23 cellular contexts compared by ENCODE assay signal in the genomic region with DNA sequence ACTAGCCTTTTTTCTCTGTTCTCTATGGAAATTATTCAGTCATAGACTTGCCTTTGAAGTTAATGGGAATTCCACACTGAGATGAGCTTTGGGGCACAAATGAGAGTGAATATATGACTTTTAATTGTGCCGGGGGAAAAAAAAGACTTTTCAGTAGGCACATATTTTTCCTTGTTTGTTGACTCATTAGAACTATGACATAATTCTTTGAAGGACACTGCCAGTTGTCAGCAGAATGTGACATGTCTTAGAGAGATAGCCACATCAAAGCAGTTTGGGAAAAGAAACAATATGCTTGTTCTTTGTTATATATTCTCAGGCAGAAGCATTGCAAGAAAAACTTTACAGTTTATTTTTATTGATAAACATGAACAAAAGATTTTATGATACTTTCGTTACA.
"Had no signal": no experiment of that assay in that cellular context is flagged by ENCODE, and none has a peak within 500 bp of the region (broad histone marks: within the 10 kb centered on the region; RNA-seq: fewer than 3 reads in every experiment).

No MANE protein-coding gene starts in this region.

- H3K4me3 ChIP-seq: coronary artery, esophagus muscularis mucosa, gastroesophageal sphincter, sigmoid colon, spleen, testis, uterus had no signal

- H3K36me3 ChIP-seq: esophagus muscularis mucosa, gastroesophageal sphincter, sigmoid colon, uterus had no signal

- H3K9me3 ChIP-seq: esophagus muscularis mucosa, gastroesophageal sphincter, sigmoid colon, spleen, testis, uterus had no signal

- ATAC-seq: gastroesophageal sphincter had no signal

- H3K4me3 Mint-ChIP-seq: activated CD4-positive, alpha-beta memory T cell treated with anti-CD3 and anti-CD28 coated beads for 36 hours; activated naive CD4-positive, alpha-beta T cell treated with anti-CD3 and anti-CD28 coated beads for 36 hours; activated naive CD8-positive, alpha-beta T cell treated with anti-CD3 and anti-CD28 coated beads, Interleukin-2, amount 10 ng/mL, durations not matched to agents 7 days and 5 days; neural crest cell had no signal

- H3K27ac Mint-ChIP-seq: activated CD4-positive, alpha-beta memory T cell treated with anti-CD3 and anti-CD28 coated beads for 36 hours; activated naive CD4-positive, alpha-beta T cell treated with anti-CD3 and anti-CD28 coated beads for 36 hours; activated naive CD8-positive, alpha-beta T cell treated with anti-CD3 and anti-CD28 coated beads, Interleukin-2, amount 10 ng/mL, durations not matched to agents 7 days and 5 days had no signal

- H3K36me3 Mint-ChIP-seq: activated CD4-positive, alpha-beta memory T cell treated with anti-CD3 and anti-CD28 coated beads for 36 hours; activated naive CD8-positive, alpha-beta T cell treated with anti-CD3 and anti-CD28 coated beads, Interleukin-2, amount 10 ng/mL, durations not matched to agents 7 days and 5 days had no signal

- H3K9me3 Mint-ChIP-seq: activated CD4-positive, alpha-beta memory T cell treated with anti-CD3 and anti-CD28 coated beads for 36 hours; activated naive CD4-positive, alpha-beta T cell treated with anti-CD3 and anti-CD28 coated beads for 36 hours; activated naive CD8-positive, alpha-beta T cell treated with anti-CD3 and anti-CD28 coated beads, Interleukin-2, amount 10 ng/mL, durations not matched to agents 7 days and 5 days; neural crest cell had no signal

- H3K27ac ChIP-seq: coronary artery, esophagus muscularis mucosa, gastroesophageal sphincter, sigmoid colon, spleen, testis, uterus had no signal

- DNase-seq: activated CD4-positive, alpha-beta memory T cell treated with anti-CD3 and anti-CD28 coated beads for 36 hours; activated CD4-positive, alpha-beta T cell treated with anti-CD3 and anti-CD28 coated beads for 48 hours; activated CD4-positive, CD25-positive, alpha-beta regulatory T cell; activated effector memory CD4-positive, alpha-beta T cell treated with Interleukin-2 at 50 U/mL for 16 hours; activated naive CD4-positive, alpha-beta T cell treated with anti-CD3 and anti-CD28 coated beads for 36 hours; activated naive CD8-positive, alpha-beta T cell treated with anti-CD3 and anti-CD28 coated beads, Interleukin-2, amount 10 ng/mL, durations not matched to agents 7 days and 5 days; activated T-cell treated with anti-CD3 and anti-CD28 coated beads, Interleukin-2, amount 50 U/mL, for 48 hours; amniotic stem cell; cerebellar nuclear complex; head of caudate nucleus; occipital lobe; posterior cingulate gyrus; sigmoid colon; spleen; stimulated activated CD4-positive, alpha-beta T cell treated with anti-CD3 and anti-CD28 coated beads, Interleukin-4, amount 100 ng/mL, for 1 hour; stimulated activated naive CD4-positive, alpha-beta T cell; T1000; testis; uterus had no signal

- H3K4me1 ChIP-seq: gastroesophageal sphincter, sigmoid colon, spleen, testis, uterus had no signal

- H3K27me3 ChIP-seq: gastroesophageal sphincter, sigmoid colon, testis, uterus had no signal
